Comparison of ENCODE assay signal across 24 cellular contexts in genomic region chr3:79003994-79004393, GRCh38.
"Had no signal": no experiment of that assay in that cellular context is flagged by ENCODE, and none has a peak within 500 bp of the region (broad histone marks: within the 10 kb centered on the region; RNA-seq: fewer than 3 reads in every experiment).

No MANE protein-coding gene starts in this region.

- DNase-seq: activated B cell treated with CpG ODN at 0.5 μM for 24 hours; activated CD4-positive, alpha-beta memory T cell treated with anti-CD3 and anti-CD28 coated beads for 36 hours; activated CD4-positive, alpha-beta T cell treated with anti-CD3 and anti-CD28 coated beads, Interleukin-2, amount 10 ng/mL, durations not matched to agents 7 days and 5 days; activated CD8-positive, alpha-beta memory T cell treated with anti-CD3 and anti-CD28 coated beads for 24 hours; activated gamma-delta T cell; activated naive CD4-positive, alpha-beta T cell treated with anti-CD3 and anti-CD28 coated beads, Interleukin-2, amount 10 ng/mL, durations not matched to agents 7 days and 5 days; activated naive CD8-positive, alpha-beta T cell treated with anti-CD3 and anti-CD28 coated beads, Interleukin-2, amount 10 ng/mL, durations not matched to agents 7 days and 5 days; activated T-cell treated with anti-CD3 and anti-CD28 coated beads, Interleukin-2, amount 50 U/mL, for 4 hours; adrenal gland; anterior cingulate cortex; Kasumi-1; KBM-7; NCI-H1105 treated with DMSO at 0.1 percent for 48 hours; NCI-H1436 treated with DMSO at 0.1 percent for 48 hours; NCI-H187; NCI-H2081 treated with DMSO at 0.1 percent for 48 hours; NCI-H446; Peyer's patch; Right ventricle myocardium superior; SJCRH30; T-helper 2 cell; T1000 had no signal

- H3K36me3 Mint-ChIP-seq: activated CD4-positive, alpha-beta memory T cell treated with anti-CD3 and anti-CD28 coated beads for 36 hours; activated naive CD4-positive, alpha-beta T cell treated with anti-CD3 and anti-CD28 coated beads, Interleukin-2, amount 10 ng/mL, durations not matched to agents 7 days and 5 days; activated naive CD8-positive, alpha-beta T cell treated with anti-CD3 and anti-CD28 coated beads, Interleukin-2, amount 10 ng/mL, durations not matched to agents 7 days and 5 days had no signal

- H3K27me3 Mint-ChIP-seq: activated B cell treated with CpG ODN at 0.5 μM for 24 hours; activated CD4-positive, alpha-beta memory T cell treated with anti-CD3 and anti-CD28 coated beads for 36 hours; activated CD4-positive, alpha-beta T cell treated with anti-CD3 and anti-CD28 coated beads, Interleukin-2, amount 10 ng/mL, durations not matched to agents 7 days and 5 days; activated naive CD4-positive, alpha-beta T cell treated with anti-CD3 and anti-CD28 coated beads, Interleukin-2, amount 10 ng/mL, durations not matched to agents 7 days and 5 days; activated naive CD8-positive, alpha-beta T cell treated with anti-CD3 and anti-CD28 coated beads, Interleukin-2, amount 10 ng/mL, durations not matched to agents 7 days and 5 days had no signal

- H3K4me1 Mint-ChIP-seq: activated B cell treated with CpG ODN at 0.5 μM for 24 hours; activated CD4-positive, alpha-beta T cell treated with anti-CD3 and anti-CD28 coated beads, Interleukin-2, amount 10 ng/mL, durations not matched to agents 7 days and 5 days; activated naive CD4-positive, alpha-beta T cell treated with anti-CD3 and anti-CD28 coated beads, Interleukin-2, amount 10 ng/mL, durations not matched to agents 7 days and 5 days; activated naive CD8-positive, alpha-beta T cell treated with anti-CD3 and anti-CD28 coated beads, Interleukin-2, amount 10 ng/mL, durations not matched to agents 7 days and 5 days had no signal

- H3K4me3 Mint-ChIP-seq: activated B cell treated with CpG ODN at 0.5 μM for 24 hours; activated CD4-positive, alpha-beta memory T cell treated with anti-CD3 and anti-CD28 coated beads for 36 hours; activated CD4-positive, alpha-beta T cell treated with anti-CD3 and anti-CD28 coated beads, Interleukin-2, amount 10 ng/mL, durations not matched to agents 7 days and 5 days; activated naive CD4-positive, alpha-beta T cell treated with anti-CD3 and anti-CD28 coated beads, Interleukin-2, amount 10 ng/mL, durations not matched to agents 7 days and 5 days; activated naive CD8-positive, alpha-beta T cell treated with anti-CD3 and anti-CD28 coated beads, Interleukin-2, amount 10 ng/mL, durations not matched to agents 7 days and 5 days; activated T-cell treated with anti-CD3 and anti-CD28 coated beads, Interleukin-2, amount 50 U/mL, for 4 hours had no signal

- H3K27ac ChIP-seq: adrenal gland, Peyer's patch, RWPE1, SJCRH30 had no signal

- H3K36me3 ChIP-seq: adrenal gland, Peyer's patch, SJCRH30 had no signal

- H3K4me1 ChIP-seq: Peyer's patch, SJCRH30 had no signal

- H3K9me3 ChIP-seq: adrenal gland, Peyer's patch, SJCRH30 had no signal

- H3K9me3 Mint-ChIP-seq: activated naive CD8-positive, alpha-beta T cell treated with anti-CD3 and anti-CD28 coated beads, Interleukin-2, amount 10 ng/mL, durations not matched to agents 7 days and 5 days had no signal

- H3K27ac Mint-ChIP-seq: activated B cell treated with CpG ODN at 0.5 μM for 24 hours; activated CD4-positive, alpha-beta memory T cell treated with anti-CD3 and anti-CD28 coated beads for 36 hours; activated CD4-positive, alpha-beta T cell treated with anti-CD3 and anti-CD28 coated beads, Interleukin-2, amount 10 ng/mL, durations not matched to agents 7 days and 5 days; activated naive CD4-positive, alpha-beta T cell treated with anti-CD3 and anti-CD28 coated beads, Interleukin-2, amount 10 ng/mL, durations not matched to agents 7 days and 5 days; activated naive CD8-positive, alpha-beta T cell treated with anti-CD3 and anti-CD28 coated beads, Interleukin-2, amount 10 ng/mL, durations not matched to agents 7 days and 5 days had no signal

- H3K27me3 ChIP-seq: adrenal gland, Peyer's patch, SJCRH30 had no signal

- FAIRE-seq: TTC549 had no signal

- ATAC-seq: activated T-cell treated with anti-CD3 and anti-CD28 coated beads, Interleukin-2, amount 50 U/mL, for 4 hours had no signal

- H3K4me3 ChIP-seq: adrenal gland, Peyer's patch, SJCRH30 had no signal
